In genomic region chr1:160711528-160712311, GRCh38 we compare ENCODE assay signal across 1 cellular context.
A peak's percentile ranks its signal among the peaks of the same experiment; 100 is the strongest.
TF ChIP-seq lines count a peak whose summit lies in the region.

Gene CD48, minus strand, starts transcription at chr1:160711822. Its CDS starts 59 bp downstream, at chr1:160711763.

TF ChIP-seq in GM12878, 131 proteins besides CTCF, POLR2A, EP300 and RAD21 (continued from another document and continues in another):
- TF ChIP-seq ZBTB11 (CRISPR knock-in tag; IDR thresholded peaks at IDR 0.05) (no peak), FOS (IDR thresholded peaks at IDR 0.05; ENCODE audit: borderline replicate concordance, extremely low read depth, insufficient read length) (no peak), SIX5 (IDR thresholded peaks at IDR 0.05; ENCODE audit: low read depth, low read length, severe bottlenecking) (no peak), TAF1 (IDR thresholded peaks at IDR 0.05; ENCODE audit: borderline replicate concordance, low read depth, low read length) (peak; percentile 64), EGR1 (IDR thresholded peaks at IDR 0.05; ENCODE audit: borderline replicate concordance in 1 of 2, low read depth in 2 of 2, low read length in 2 of 2) (no peak), MXI1 (IDR thresholded peaks at IDR 0.05; ENCODE audit: low read depth, low read length) (no peak), CHD2 (IDR thresholded peaks at IDR 0.05; ENCODE audit: borderline replicate concordance, low read depth, low read length) (no peak), FOXM1 (IDR thresholded peaks at IDR 0.05; ENCODE audit: low read depth, low read length) (peak; percentile 61; the same call in 1 of the 2 replicates), BACH1 (IDR thresholded peaks at IDR 0.05; ENCODE audit: borderline replicate concordance) (no peak), HSF1 (IDR thresholded peaks at IDR 0.05; ENCODE audit: low read depth, low read length) (0 out of 2 replicates have a peak, but pooled peaks have one; percentile 30), RELB (IDR thresholded peaks at IDR 0.05; ENCODE audit: low read depth) (peak; percentile 93), CUX1 (IDR thresholded peaks at IDR 0.05; ENCODE audit: insufficient replicate concordance, low read depth, low read length) (peak; percentile 24), POU2F2 (IDR thresholded peaks at IDR 0.05; ENCODE audit: borderline replicate concordance, low read depth, low read length) (no peak; the same call in 2 of the 3 replicates), FOXK2 (IDR thresholded peaks at IDR 0.05) (no peak), CEBPZ (IDR thresholded peaks at IDR 0.05; ENCODE audit: low read depth, low read length) (no peak), SIN3A (IDR thresholded peaks at IDR 0.05; ENCODE audit: low read depth, low read length) (no peak), ZNF24 (IDR thresholded peaks at IDR 0.05) (no peak), ZNF592 (IDR thresholded peaks at IDR 0.05) (no peak), RCOR1 (conservative IDR thresholded peaks at IDR 0.05; ENCODE audit: low read depth, low read length) (no peak), TCF12 (IDR thresholded peaks at IDR 0.05; ENCODE audit: low read depth, low read length) (0 out of 2 replicates have a peak, but pooled peaks have one; percentile 26), JUNB (IDR thresholded peaks at IDR 0.05) (0 out of 2 replicates have a peak, but pooled peaks have one; percentile 25), SKIL (IDR thresholded peaks at IDR 0.05; ENCODE audit: low read depth, poor library complexity, severe bottlenecking) (no peak), CBX5 (IDR thresholded peaks at IDR 0.05; ENCODE audit: low read depth) (no peak), PBX3 (IDR thresholded peaks at IDR 0.05; ENCODE audit: insufficient replicate concordance, low read depth, low read length) (no peak), TBL1XR1 (IDR thresholded peaks at IDR 0.05; ENCODE audit: low read depth, low read length) (no peak), ZZZ3 (IDR thresholded peaks at IDR 0.05; ENCODE audit: control insufficient read depth, insufficient read length, low read depth) (no peak), SUZ12 (IDR thresholded peaks at IDR 0.05; ENCODE audit: unreplicated experiment) (no peak), ZNF207 (IDR thresholded peaks at IDR 0.05; ENCODE audit: borderline replicate concordance) (peak; percentile 40; the same call in 1 of the 2 replicates), BHLHE40 (IDR thresholded peaks at IDR 0.05; ENCODE audit: borderline replicate concordance in 1 of 2, low read depth in 2 of 2, low read length in 1 of 2) (peak; percentile 69 to 90; a peak in 3 of 4 replicates), IRF4 (IDR thresholded peaks at IDR 0.05; ENCODE audit: low read depth, low read length) (peak; percentile 41; the same call in 1 of the 2 replicates), SREBF2 (IDR thresholded peaks at IDR 0.05; ENCODE audit: low read length) (no peak), NFIC (IDR thresholded peaks at IDR 0.05; ENCODE audit: low read depth, low read length) (peak; percentile 80; the same call in 1 of the 2 replicates), PAX5 (IDR thresholded peaks at IDR 0.05; ENCODE audit: borderline replicate concordance, low read depth, low read length) (no peak)
